Comparison of ENCODE assay signal across 10 cellular contexts in genomic region chr14:92582706-92583452, GRCh38.
DNase-seq lines count a peak whose midpoint lies in the region; ATAC-seq and TF ChIP-seq lines count a peak whose summit lies in the region.
"Had no signal": no experiment of that assay in that cellular context is flagged by ENCODE, and none has a peak within 500 bp of the region (broad histone marks: within the 10 kb centered on the region; RNA-seq: fewer than 3 reads in every experiment).

No MANE protein-coding gene starts in this region.

- WGBS in lower leg skin, 2 donors, result 90 to 95% methylated on average over 12 of the region's 12 CpGs

- intact Hi-C loops in lower leg skin (cut with DNase I; ENCODE audit: low total_unique reads), result no loop called here

- no peak for TF ChIP-seq POLR2A in lower leg skin (IDR thresholded peaks at IDR 0.05)

- no peaks in the 10 kb centered on the region for H3K9me3 Mint-ChIP-seq in central memory CD8-positive, alpha-beta T cell

- H3K36me3 Mint-ChIP-seq in central memory CD8-positive, alpha-beta T cell (ENCODE audit: insufficient read depth), result peaks cover 13% of the 10 kb centered on the region

- no peaks in the 10 kb centered on the region for H3K27me3 Mint-ChIP-seq in central memory CD8-positive, alpha-beta T cell

- in situ Hi-C loops in GM13977 (cut with MboI; ENCODE audit: low pct_unique_long_range_greater_than_20kb, low sequenced_read_pairs, unreplicated experiment), result loop anchor here (25.0 kb wide), 1 partner anchor 204 kb away; the partner anchor contains the start of gene GOLGA5

- TF ChIP-seq CTCF in GM13977 (IDR thresholded peaks at IDR 0.05; ENCODE audit: extremely low read depth, insufficient read depth, missing control alignments) (no peak), lower leg skin (IDR thresholded peaks at IDR 0.05) (no peak)

- H3K4me1 Mint-ChIP-seq in central memory CD8-positive, alpha-beta T cell, result peaks cover 90% of the 10 kb centered on the region

- no peak overlapping the region for H3K4me3 ChIP-seq in lower leg skin (ENCODE audit: low read depth, poor library complexity, severe bottlenecking)
- H3K4me3 ChIP-seq: right lobe of liver had no signal

- ATAC-seq in GM21423 (IDR thresholded peaks at IDR 0.05; ENCODE audit: unreplicated experiment), result peak; percentile 54
- ATAC-seq in HG03432 (IDR thresholded peaks at IDR 0.05; ENCODE audit: unreplicated experiment), result peak; percentile 62
- no peak for ATAC-seq in central memory CD8-positive, alpha-beta T cell (replicated peaks; ENCODE audit: extremely low read depth, poor library complexity, severe bottlenecking)
- ATAC-seq: right lobe of liver had no signal

- H3K27ac Mint-ChIP-seq in central memory CD8-positive, alpha-beta T cell (ENCODE audit: low read depth), result peak overlapping the region; percentile 89

- peak; percentile 69 for DNase-seq in GM13977 (ENCODE audit: low spot score)
- peak in 1 of 2 donors; percentile 17 for DNase-seq in central memory CD8-positive, alpha-beta T cell (ENCODE audit: low spot score in 2 of 2)
- no peak for DNase-seq in OCI-M2 (lab: John Stamatoyannopoulos, UW; ENCODE audit: unreplicated experiment)
- no peak for DNase-seq in stimulated activated CD4-positive, alpha-beta T cell treated with anti-CD3 and anti-CD28 coated beads, Interleukin-1b, Interleukin-23, amount 100 ng/mL, for 48 hours
- DNase-seq in lower leg skin (ENCODE audit: low spot score in 2 of 2), result no peak
- no peak for DNase-seq in mucosa of gallbladder (ENCODE audit: low spot score)
- DNase-seq: NCI-H524 treated with DMSO at 0.1 percent for 48 hours, right lobe of liver had no signal

- peak overlapping the region; percentile 51 for H3K4me3 Mint-ChIP-seq in central memory CD8-positive, alpha-beta T cell
